In genomic region chr11:60971520-60971919, GRCh38 we compare ENCODE assay signal across 2 cellular contexts.
A peak's percentile ranks its signal among the peaks of the same experiment; 100 is the strongest.
TF ChIP-seq lines count a peak whose summit lies in the region.

Gene CD6 (plus strand): TSS chr11:60971680. CDS start chr11:60971866, 186 bp downstream.

TF ChIP-seq in GM23338, 12 proteins besides CTCF, POLR2A, EP300 and RAD21:
- no peak for TF ChIP-seq REST (IDR thresholded peaks at IDR 0.05; ENCODE audit: unreplicated experiment)
- TF ChIP-seq ZNF462 (CRISPR knock-in tag; IDR thresholded peaks at IDR 0.05): no peak
- TF ChIP-seq ZNF331 (CRISPR knock-in tag; IDR thresholded peaks at IDR 0.05; ENCODE audit: low read depth): no peak
- TF ChIP-seq EZH2phosphoT487 (IDR thresholded peaks at IDR 0.05; ENCODE audit: unreplicated experiment): no peak
- no peak for TF ChIP-seq ETS1 (IDR thresholded peaks at IDR 0.05)

TF ChIP-seq in GM12878, 131 proteins besides CTCF, POLR2A, EP300 and RAD21:
- TF ChIP-seq SRF (IDR thresholded peaks at IDR 0.05; ENCODE audit: low read depth in 2 of 2, low read length in 2 of 2): peak in 1 of 2 experiments; percentile 28; a peak in 1 of 4 replicates
- TF ChIP-seq EED (IDR thresholded peaks at IDR 0.05; ENCODE audit: low read depth): peak; percentile 39; the same call in 1 of the 2 replicates
- TF ChIP-seq ZBTB40 (IDR thresholded peaks at IDR 0.05; ENCODE audit: borderline replicate concordance): no peak
- TF ChIP-seq TARDBP (IDR thresholded peaks at IDR 0.05; ENCODE audit: borderline replicate concordance): no peak
- 0 out of 2 replicates have a peak, but pooled peaks have one; percentile 36 for TF ChIP-seq CBFB (IDR thresholded peaks at IDR 0.05; ENCODE audit: low read depth)
- TF ChIP-seq RUNX3 (IDR thresholded peaks at IDR 0.05; ENCODE audit: low read length): peak; percentile 80
